Comparison of ENCODE assay signal across 10 cellular contexts in the genomic region with DNA sequence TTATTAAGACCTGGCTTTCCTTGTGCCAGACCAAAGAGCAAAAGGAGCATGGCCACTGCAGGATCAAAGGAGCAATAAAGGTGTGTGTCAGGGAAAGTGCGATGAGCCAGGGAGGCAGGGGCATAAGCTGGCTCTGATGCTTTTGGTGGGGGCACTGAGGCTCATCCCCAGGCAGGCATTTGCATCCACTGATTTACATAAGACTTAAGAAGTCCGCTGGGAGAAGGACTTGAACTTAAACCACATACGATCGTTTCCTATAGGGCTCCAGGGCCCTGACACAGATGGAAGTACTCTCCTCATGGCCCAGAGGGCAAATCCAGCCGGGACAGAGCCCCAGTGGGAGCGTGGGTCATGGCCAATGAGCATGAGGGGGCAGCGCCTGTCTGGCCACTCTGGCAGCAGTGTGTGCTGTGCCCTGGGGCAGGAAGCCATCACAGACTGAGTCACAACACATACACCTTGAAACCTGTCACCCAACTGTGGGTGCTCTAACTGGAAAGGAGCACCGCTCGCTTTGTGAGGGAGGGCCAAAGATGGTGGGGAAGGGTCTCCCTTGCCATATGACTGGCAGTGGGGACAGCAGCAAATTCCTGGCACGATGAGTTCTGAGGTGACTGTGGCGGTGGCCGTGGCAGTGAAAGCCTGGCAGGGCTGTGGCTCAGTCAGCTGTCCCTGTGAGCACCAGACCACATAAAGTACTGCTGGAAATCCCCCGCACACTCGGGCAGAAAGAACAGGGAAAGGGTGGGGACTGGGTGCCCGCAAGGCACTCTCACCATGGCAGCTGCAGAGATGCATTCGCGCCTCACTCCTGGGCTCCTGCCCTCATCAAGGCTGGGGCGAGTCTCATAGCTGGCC.
DNase-seq lines count a peak whose midpoint lies in the region; ATAC-seq and TF ChIP-seq lines count a peak whose summit lies in the region.
"Had no signal": no experiment of that assay in that cellular context is flagged by ENCODE, and none has a peak within 500 bp of the region (broad histone marks: within the 10 kb centered on the region; RNA-seq: fewer than 3 reads in every experiment).

No MANE protein-coding gene starts in this region.

- DNase-seq in A172 (ENCODE audit: low spot score), result peak; percentile 58
- no peak for DNase-seq in Panc1 (ENCODE audit: low read depth, low spot score)
- no peak for DNase-seq in left lobe of liver (ENCODE audit: low spot score)
- no peak for DNase-seq in progenitor cell of endocrine pancreas (ENCODE audit: low spot score, unreplicated experiment)
- no peak for DNase-seq in midbrain (lab: John Stamatoyannopoulos, UW)
- DNase-seq in Peyer's patch, result no peak

- no peak overlapping the region; the same call in 1 of the 2 replicates for H3K27ac ChIP-seq in Panc1 (ENCODE audit: low read length)
- no peak overlapping the region for H3K27ac ChIP-seq in Peyer's patch
- H3K27ac ChIP-seq: hepatocyte, thoracic aorta had no signal

- no TSS peak for BruUV-seq in Panc1 (replicated peaks; lab: Mats Ljungman, UMichigan)

- CTCF ChIA-PET in Panc1 (lab: Charles Lee), result interaction anchor here (0.7 kb wide), 1 partner anchor 97 kb away, joined by 4 read pairs; no protein-coding TSS in a partner anchor

- H3K9me3 Mint-ChIP-seq in progenitor cell of endocrine pancreas (ENCODE audit: low read depth), result no peaks in the 10 kb centered on the region

- H3K4me1 ChIP-seq in Panc1 (ENCODE audit: control insufficient read depth, insufficient read depth, low read length) (peaks cover 11% of the 10 kb centered on the region; the same call in 1 of the 2 replicates), Peyer's patch (no peaks in the 10 kb centered on the region)

- intact Hi-C loops in Panc1 (cut with micrococcal nuclease; ENCODE audit: unreplicated experiment), result no loop called here

- no peak overlapping the region for H3K4me3 Mint-ChIP-seq in progenitor cell of endocrine pancreas (ENCODE audit: low read depth)

- H3K4me3 ChIP-seq in Panc1 (ENCODE audit: low read depth in 2 of 2, low read length in 2 of 2), result no peak overlapping the region
- H3K4me3 ChIP-seq in Peyer's patch, result no peak overlapping the region
- H3K4me3 ChIP-seq: hepatocyte, thoracic aorta had no signal

- POLR2A ChIA-PET in Panc1 (lab: Charles Lee), result no interaction called here

- H3K9me3 ChIP-seq in Panc1 (ENCODE audit: control insufficient read depth, insufficient read depth, low read depth, low read length), result no peaks in the 10 kb centered on the region
- no peaks in the 10 kb centered on the region for H3K9me3 ChIP-seq in Peyer's patch
- H3K9me3 ChIP-seq: thoracic aorta had no signal

- no peaks in the 10 kb centered on the region for H3K36me3 Mint-ChIP-seq in progenitor cell of endocrine pancreas (ENCODE audit: insufficient read depth)

- H3K27me3 ChIP-seq in Panc1 (ENCODE audit: control insufficient read depth, insufficient read depth, low read length) (no peaks in the 10 kb centered on the region), Peyer's patch (no peaks in the 10 kb centered on the region)
- H3K27me3 ChIP-seq: hepatocyte had no signal

- TF ChIP-seq CTCF in Panc1 (IDR thresholded peaks at IDR 0.05), result no peak
- TF ChIP-seq CTCF in progenitor cell of endocrine pancreas (IDR thresholded peaks at IDR 0.05; ENCODE audit: unreplicated experiment), result no peak
- no peak for TF ChIP-seq CTCF in Peyer's patch (IDR thresholded peaks at IDR 0.05)

- no peak overlapping the region for H3K27ac Mint-ChIP-seq in progenitor cell of endocrine pancreas

- no peak for TF ChIP-seq POLR2A in Peyer's patch (IDR thresholded peaks at IDR 0.05)

- peaks cover 4% of the 10 kb centered on the region for H3K4me1 Mint-ChIP-seq in progenitor cell of endocrine pancreas (ENCODE audit: low read depth)

- peak; percentile 90 for ATAC-seq in GM18868 (IDR thresholded peaks at IDR 0.05; ENCODE audit: unreplicated experiment)
- peak; percentile 90 for ATAC-seq in HG02759 (IDR thresholded peaks at IDR 0.05; ENCODE audit: unreplicated experiment)
- ATAC-seq in Panc1, result peak; percentile 91
- ATAC-seq in left lobe of liver, result no peak

- H3K27me3 Mint-ChIP-seq in progenitor cell of endocrine pancreas, result no peaks in the 10 kb centered on the region

- in situ Hi-C loops in Panc1 (cut with HindIII; ENCODE audit: low pct_unique_long_range_greater_than_20kb, low sequenced_read_pairs), result no loop called here

- no peaks in the 10 kb centered on the region for H3K36me3 ChIP-seq in Panc1 (ENCODE audit: control insufficient read depth, insufficient read depth, low read length)
- H3K36me3 ChIP-seq in Peyer's patch, result no peaks in the 10 kb centered on the region
- H3K36me3 ChIP-seq: thoracic aorta had no signal
